In genomic region chr19:7226749-7227148, GRCh38 we compare ENCODE assay signal across 18 cellular contexts.
"Had no signal": no experiment of that assay in that cellular context is flagged by ENCODE, and none has a peak within 500 bp of the region (broad histone marks: within the 10 kb centered on the region; RNA-seq: fewer than 3 reads in every experiment).

No MANE protein-coding gene starts in this region.

- H3K27ac ChIP-seq: left ventricle myocardium inferior, skin epidermis, upper lobe of left lung had no signal

- ATAC-seq: activated T-cell treated with anti-CD3 and anti-CD28 coated beads, Interleukin-2, amount 50 U/mL, for 72 hours; natural killer cell treated with Interleukin-12 subunit alpha and Interleukin-12 subunit beta and Interleukin-15 and Interleukin-18, amount 100 ng/mL, for 72 hours; right cardiac atrium; stimulated activated naive B cell treated with anti-CD40 and anti-IgM and Interleukin-4, amounts not matched to agents 10 μg/mL and 1 μg/mL and 100 μg/mL, for 72 hours had no signal

- H3K27me3 ChIP-seq: esophagus squamous epithelium, upper lobe of left lung had no signal

- H3K4me2 ChIP-seq: SK-N-SH had no signal

- H3K36me3 ChIP-seq: esophagus squamous epithelium, left ventricle myocardium inferior, thoracic aorta, upper lobe of left lung had no signal

- H3K9me3 ChIP-seq: esophagus squamous epithelium, left ventricle myocardium inferior, SK-N-SH, thoracic aorta, upper lobe of left lung had no signal

- DNase-seq: activated CD4-positive, alpha-beta memory T cell treated with anti-CD3 and anti-CD28 coated beads, Interleukin-2, amount 10 ng/mL, durations not matched to agents 7 days and 5 days; activated CD4-positive, alpha-beta T cell treated with anti-CD3 and anti-CD28 coated beads, Interleukin-2, amount 10 ng/mL, durations not matched to agents 24 days and 14 days; activated effector memory CD4-positive, alpha-beta T cell treated with Interleukin-2 at 50 U/mL for 16 hours; activated naive CD4-positive, alpha-beta T cell treated with anti-CD3 and anti-CD28 coated beads for 36 hours; activated naive CD8-positive, alpha-beta T cell treated with anti-CD3 and anti-CD28 coated beads, Interleukin-2, amount 10 ng/mL, durations not matched to agents 7 days and 5 days; activated T-cell treated with anti-CD3 and anti-CD28 coated beads, Interleukin-2, amount 50 U/mL, for 72 hours; amygdala; esophagus squamous epithelium; hypothalamus; left ventricle myocardium inferior; right cardiac atrium; SK-N-SH; stimulated activated CD4-positive, alpha-beta T cell treated with anti-CD3 and anti-CD28 coated beads, Interleukin-1b, Interleukin-23, amount 100 ng/mL, for 48 hours; stimulated activated naive B cell treated with anti-CD40 and anti-IgM and Interleukin-4, amounts not matched to agents 10 μg/mL and 1 μg/mL and 100 μg/mL, for 72 hours; upper lobe of left lung had no signal

- H3K4me3 ChIP-seq: esophagus squamous epithelium, left ventricle myocardium inferior, skin epidermis, thoracic aorta, upper lobe of left lung had no signal

- H3K9ac ChIP-seq: SK-N-SH had no signal
